In the genomic region with DNA sequence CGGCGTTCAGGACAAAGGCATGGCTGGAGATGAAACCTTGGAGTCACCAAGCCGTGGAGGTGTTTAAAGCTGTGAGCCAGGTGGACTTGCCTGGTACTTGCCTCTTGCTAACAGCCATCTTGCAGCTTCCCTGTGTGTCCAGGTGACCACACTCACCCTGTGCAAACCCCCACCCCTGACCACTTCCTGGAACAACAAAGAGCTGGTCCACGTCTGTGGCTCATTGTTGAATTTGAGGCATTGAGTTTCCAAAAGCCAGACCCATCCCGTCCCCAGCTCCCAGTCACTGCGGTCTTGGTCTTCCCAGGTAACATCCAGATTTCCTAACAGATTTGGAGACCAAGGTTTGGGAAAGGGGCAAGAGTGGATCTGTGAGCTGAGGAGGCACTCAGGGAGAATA, we compare ENCODE assay signal across 16 cellular contexts. TPM values are rescaled to one million over a fixed set of nuclear protein-coding genes. Genes with fewer than 3 reads are reported as not detected.
DNase-seq lines count a peak whose midpoint lies in the region; TF ChIP-seq lines count a peak whose summit lies in the region.
"Had no signal": no experiment of that assay in that cellular context is flagged by ENCODE, and none has a peak within 500 bp of the region (broad histone marks: within the 10 kb centered on the region; RNA-seq: fewer than 3 reads in every experiment).

No MANE protein-coding gene starts in this region.

- POLR2A ChIA-PET in PC-9 (lab: Charles Lee; ENCODE audit: unreplicated experiment): no interaction called here

- no peaks in the 10 kb centered on the region for H3K27me3 ChIP-seq in adipocyte (replicated peaks; ENCODE audit: control insufficient read depth, insufficient read depth, low read length)
- H3K27me3 ChIP-seq in neuronal stem cell (ENCODE audit: control insufficient read depth in 3 of 3, insufficient read depth in 3 of 3, low read depth in 1 of 3, low read length in 3 of 3): no peaks in the 10 kb centered on the region
- no peaks in the 10 kb centered on the region for H3K27me3 ChIP-seq in testis
- no peaks in the 10 kb centered on the region for H3K27me3 ChIP-seq in PC-9 (ENCODE audit: insufficient read depth, low read depth)
- no peaks in the 10 kb centered on the region for H3K27me3 ChIP-seq in uterus
- H3K27me3 ChIP-seq: BE2C had no signal

- DNase-seq in D341Med (ENCODE audit: low spot score) (peak; percentile 2), adipocyte (ENCODE audit: low read depth) (no peak), neuronal stem cell (ENCODE audit: low spot score) (no peak), testis (no peak), ureter (ENCODE audit: low spot score) (no peak), PC-9 (no peak), uterus (no peak)
- DNase-seq: BE2C; CD4-positive, alpha-beta memory T cell; COR-L47; DMS53; GF-D8; HCEC 1CT; HFFc6; IMR-90 had no signal

- H4K20me1 ChIP-seq in PC-9 (ENCODE audit: insufficient read depth): no peaks in the 10 kb centered on the region

- no peak overlapping the region for H2AK5ac ChIP-seq in neuronal stem cell (ENCODE audit: low read depth, low read length)

- H3K9me3 ChIP-seq in adipocyte (ENCODE audit: control insufficient read depth, low read length): peaks cover 6% of the 10 kb centered on the region
- H3K9me3 ChIP-seq in neuronal stem cell (replicated peaks in 1 of 2; ENCODE audit: control insufficient read depth in 2 of 2, insufficient read depth in 1 of 2, low read depth in 1 of 2, low read length in 2 of 2): peaks cover 3 to 5% of the 10 kb centered on the region in 2 donors
- H3K9me3 ChIP-seq in testis: no peaks in the 10 kb centered on the region
- H3K9me3 ChIP-seq in PC-9 (ENCODE audit: insufficient read depth, low read depth): no peaks in the 10 kb centered on the region
- no peaks in the 10 kb centered on the region for H3K9me3 ChIP-seq in uterus
- H3K9me3 ChIP-seq: BE2C had no signal

- no TSS peak for BruUV-seq in PC-9 (replicated peaks; lab: Mats Ljungman, UMichigan)

- H3K79me1 ChIP-seq in neuronal stem cell (ENCODE audit: low read depth, low read length): peaks cover 2% of the 10 kb centered on the region

- TF ChIP-seq POLR2A in testis (IDR thresholded peaks at IDR 0.05) (no peak), uterus (IDR thresholded peaks at IDR 0.05) (no peak)

- H3K4me3 ChIP-seq in adipocyte (ENCODE audit: low read length): peak overlapping the region; percentile 4
- H3K4me3 ChIP-seq in neuronal stem cell (ENCODE audit: low read length in 2 of 2): no peak overlapping the region
- H3K4me3 ChIP-seq in testis: no peak overlapping the region
- H3K4me3 ChIP-seq in PC-9: no peak overlapping the region
- no peak overlapping the region for H3K4me3 ChIP-seq in uterus

- H3K79me2 ChIP-seq in PC-9 (ENCODE audit: low read depth): no peaks in the 10 kb centered on the region

- H3K4me1 ChIP-seq in adipocyte (ENCODE audit: control insufficient read depth, insufficient read depth, low read length) (peaks cover 39% of the 10 kb centered on the region), neuronal stem cell (ENCODE audit: control insufficient read depth in 2 of 2, insufficient read depth in 1 of 2, low read depth in 1 of 2, low read length in 2 of 2) (peaks cover 0 to 4% of the 10 kb centered on the region in 2 donors), testis (peaks cover 52% of the 10 kb centered on the region), PC-9 (replicated peaks; ENCODE audit: insufficient read depth) (peaks cover 32% of the 10 kb centered on the region), uterus (no peaks in the 10 kb centered on the region)
- H3K4me1 ChIP-seq: BE2C had no signal

- TF ChIP-seq CTCF in testis (IDR thresholded peaks at IDR 0.05) (no peak), PC-9 (conservative IDR thresholded peaks at IDR 0.05) (no peak), uterus (IDR thresholded peaks at IDR 0.05) (no peak)

- CTCF ChIA-PET in PC-9 (lab: Charles Lee): no interaction called here

- H2BK5ac ChIP-seq in neuronal stem cell (ENCODE audit: low read length): no peak overlapping the region

- intact Hi-C loops in testis (cut with DNase I; ENCODE audit: low total_unique reads): no loop called here
- intact Hi-C loops in PC-9 (cut with micrococcal nuclease; ENCODE audit: unreplicated experiment): loop anchor here (10.0 kb wide), 1 partner anchor 175 kb away; a partner anchor contains a TSS
- intact Hi-C loops in uterus (cut with DNase I; ENCODE audit: low total_unique reads): no loop called here

- no peak overlapping the region for H2BK15ac ChIP-seq in neuronal stem cell (ENCODE audit: low read length)

- H3F3A ChIP-seq in PC-9 (ENCODE audit: insufficient read depth, low read depth): peaks cover 43% of the 10 kb centered on the region

- H2BK120ac ChIP-seq in neuronal stem cell (ENCODE audit: low read depth, low read length): no peak overlapping the region

- H2BK12ac ChIP-seq in neuronal stem cell (ENCODE audit: low read length): no peak overlapping the region

- H2AFZ ChIP-seq in neuronal stem cell (ENCODE audit: low read length) (no peak overlapping the region), PC-9 (no peak overlapping the region)

- no peaks in the 10 kb centered on the region for H3K9me2 ChIP-seq in PC-9 (ENCODE audit: insufficient read depth)

- peak overlapping the region; percentile 52 for H3K9ac ChIP-seq in adipocyte (ENCODE audit: low read length)
- H3K9ac ChIP-seq in neuronal stem cell (ENCODE audit: low read depth, low read length, poor library complexity): no peak overlapping the region

- H4K91ac ChIP-seq in neuronal stem cell (ENCODE audit: low read depth, low read length, poor library complexity): no peak overlapping the region

- H3K36me3 ChIP-seq in adipocyte (ENCODE audit: control insufficient read depth, insufficient read depth, low read length, severe bottlenecking) (no peaks in the 10 kb centered on the region), neuronal stem cell (replicated peaks in 1 of 2; ENCODE audit: control insufficient read depth in 2 of 2, insufficient read depth in 2 of 2, low read length in 2 of 2) (peaks cover 7 to 9% of the 10 kb centered on the region in 2 donors), testis (ENCODE audit: low read depth, missing control alignments) (no peaks in the 10 kb centered on the region), PC-9 (ENCODE audit: low read depth) (no peaks in the 10 kb centered on the region), uterus (no peaks in the 10 kb centered on the region)
- H3K36me3 ChIP-seq: BE2C had no signal

- no peak overlapping the region for H3K14ac ChIP-seq in neuronal stem cell (ENCODE audit: low read length)

- peak overlapping the region; percentile 29 for H3K18ac ChIP-seq in neuronal stem cell (ENCODE audit: low read length)

- no peak overlapping the region for H3K23ac ChIP-seq in neuronal stem cell (ENCODE audit: low read depth, low read length, poor library complexity)

- WGBS in neuronal stem cell (ENCODE audit: extremely low coverage in 2 of 2, insufficient read length in 2 of 2, insufficient replicate concordance in 1 of 2), 2 donors: no CpG with 5 or more reads among the region's 6 CpGs
- 91 to 94% methylated on average over 6 of the region's 6 CpGs for WGBS in testis, 2 donors

- H4K8ac ChIP-seq in neuronal stem cell (ENCODE audit: low read depth, low read length): no peak overlapping the region

- no peak overlapping the region for H3K4me2 ChIP-seq in neuronal stem cell (ENCODE audit: insufficient read depth, low read length, poor library complexity, severe bottlenecking)
- no peak overlapping the region for H3K4me2 ChIP-seq in PC-9

- no peak overlapping the region for H3K4ac ChIP-seq in neuronal stem cell (ENCODE audit: low read length)

- H3K27ac ChIP-seq in neuronal stem cell (replicated peaks; ENCODE audit: low read length) (no peak overlapping the region), testis (peak overlapping the region; percentile 69 to 77), PC-9 (no peak overlapping the region), uterus (no peak overlapping the region)
- H3K27ac ChIP-seq: C4-2B had no signal

RNA-seq across cellular contexts. Expression of a gene that starts 18.5 kb away (rescaled TPM):
- 138 TPM for polyA plus RNA-seq in neuronal stem cell (2013, experiment 1 of 2)
- polyA plus RNA-seq in neuronal stem cell (2013, experiment 2 of 2): 140 TPM
- total RNA-seq in testis (100 to 1,000 TPM in 1 of 2 donors, 10 to 100 TPM in 1; 54.2 to 101 TPM), ureter (60.9 TPM), PC-9 (2021) (118 and 311 TPM in 2 replicates), uterus (10 to 100 TPM in 3 of 4 donors, 1 to 10 TPM in 1; 7.1 to 24.1 (median 17.8) TPM)
- polyA plus RNA-seq in testis (ENCODE audit: insufficient read depth, low read depth, low replicate concordance): 65.3 TPM

RNA-seq across cellular contexts. Expression of a gene that starts 23.3 kb away (rescaled TPM):
- polyA plus RNA-seq in neuronal stem cell (2013, experiment 1 of 2): 16.3 TPM
- 16.8 TPM for polyA plus RNA-seq in neuronal stem cell (2013, experiment 2 of 2)
- total RNA-seq in testis (10 to 100 TPM; 75.7 to 91.2 TPM), ureter (262 TPM), PC-9 (2021) (118 and 120 TPM in 2 replicates), uterus (10 to 100 TPM; 20.0 to 73.0 (median 32.8) TPM)
- 79.4 TPM for polyA plus RNA-seq in testis (ENCODE audit: insufficient read depth, low read depth, low replicate concordance)

Comparison
In these comparisons a context has a peak if more than half of its experiments do, and no peak if none do; other contexts are left out.
1. H3K27ac ChIP-seq: peak in testis (2 of 2); none in neuronal stem cell (single experiment), PC-9 (single experiment) and uterus (0 of 2).